8 cellular contexts compared by ENCODE assay signal in genomic region chr17:31094600-31095238, GRCh38. TPM values are rescaled to one million over a fixed set of nuclear protein-coding genes. Genes with fewer than 3 reads are reported as not detected.
DNase-seq lines count a peak whose midpoint lies in the region; ATAC-seq and TF ChIP-seq lines count a peak whose summit lies in the region.

A gene with protein sequence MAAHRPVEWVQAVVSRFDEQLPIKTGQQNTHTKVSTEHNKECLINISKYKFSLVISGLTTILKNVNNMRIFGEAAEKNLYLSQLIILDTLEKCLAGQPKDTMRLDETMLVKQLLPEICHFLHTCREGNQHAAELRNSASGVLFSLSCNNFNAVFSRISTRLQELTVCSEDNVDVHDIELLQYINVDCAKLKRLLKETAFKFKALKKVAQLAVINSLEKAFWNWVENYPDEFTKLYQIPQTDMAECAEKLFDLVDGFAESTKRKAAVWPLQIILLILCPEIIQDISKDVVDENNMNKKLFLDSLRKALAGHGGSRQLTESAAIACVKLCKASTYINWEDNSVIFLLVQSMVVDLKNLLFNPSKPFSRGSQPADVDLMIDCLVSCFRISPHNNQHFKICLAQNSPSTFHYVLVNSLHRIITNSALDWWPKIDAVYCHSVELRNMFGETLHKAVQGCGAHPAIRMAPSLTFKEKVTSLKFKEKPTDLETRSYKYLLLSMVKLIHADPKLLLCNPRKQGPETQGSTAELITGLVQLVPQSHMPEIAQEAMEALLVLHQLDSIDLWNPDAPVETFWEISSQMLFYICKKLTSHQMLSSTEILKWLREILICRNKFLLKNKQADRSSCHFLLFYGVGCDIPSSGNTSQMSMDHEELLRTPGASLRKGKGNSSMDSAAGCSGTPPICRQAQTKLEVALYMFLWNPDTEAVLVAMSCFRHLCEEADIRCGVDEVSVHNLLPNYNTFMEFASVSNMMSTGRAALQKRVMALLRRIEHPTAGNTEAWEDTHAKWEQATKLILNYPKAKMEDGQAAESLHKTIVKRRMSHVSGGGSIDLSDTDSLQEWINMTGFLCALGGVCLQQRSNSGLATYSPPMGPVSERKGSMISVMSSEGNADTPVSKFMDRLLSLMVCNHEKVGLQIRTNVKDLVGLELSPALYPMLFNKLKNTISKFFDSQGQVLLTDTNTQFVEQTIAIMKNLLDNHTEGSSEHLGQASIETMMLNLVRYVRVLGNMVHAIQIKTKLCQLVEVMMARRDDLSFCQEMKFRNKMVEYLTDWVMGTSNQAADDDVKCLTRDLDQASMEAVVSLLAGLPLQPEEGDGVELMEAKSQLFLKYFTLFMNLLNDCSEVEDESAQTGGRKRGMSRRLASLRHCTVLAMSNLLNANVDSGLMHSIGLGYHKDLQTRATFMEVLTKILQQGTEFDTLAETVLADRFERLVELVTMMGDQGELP (N-terminal part only) (plus strand): TSS chr17:31094977. CDS start chr17:31095310, 333 bp downstream.

- peak within 1 kb of the TSS; percentile 96 for H3K4me3 ChIP-seq in DOHH2 (ENCODE audit: low read length)
- H3K4me3 ChIP-seq in GM23338 = peak within 1 kb of the TSS; percentile 62
- H3K4me3 ChIP-seq in Loucy (ENCODE audit: low read length, poor library complexity, severe bottlenecking) = peak within 1 kb of the TSS; percentile 87
- H3K4me3 ChIP-seq in RWPE2 (ENCODE audit: severe bottlenecking) = peak within 1 kb of the TSS; percentile 71
- H3K4me3 ChIP-seq in fibroblast of mammary gland (ENCODE audit: control insufficient read depth, low read depth, low read length) = peak within 1 kb of the TSS; percentile 85

- H3K4me1 ChIP-seq in DOHH2 (ENCODE audit: control insufficient read depth, low read length) (peaks cover 27% of the 10 kb centered on the region), GM23338 (ENCODE audit: insufficient read depth) (peaks cover 14% of the 10 kb centered on the region), Loucy (ENCODE audit: insufficient read depth, low read length, poor library complexity, severe bottlenecking) (peaks cover 23% of the 10 kb centered on the region), RWPE2 (ENCODE audit: insufficient read depth, poor library complexity, severe bottlenecking) (peaks cover 6% of the 10 kb centered on the region)

- H3K4me2 ChIP-seq in DOHH2 (ENCODE audit: low read length) = peak within 1 kb of the TSS; percentile 98
- peak within 1 kb of the TSS; percentile 81 for H3K4me2 ChIP-seq in GM23338
- H3K4me2 ChIP-seq in Loucy (ENCODE audit: low read depth, low read length, poor library complexity, severe bottlenecking) = peak within 1 kb of the TSS; percentile 88

- peak within 1 kb of the TSS; percentile 91 for H3K27ac Mint-ChIP-seq in GM23338
- peak within 1 kb of the TSS; percentile 87 for H3K27ac Mint-ChIP-seq in activated T-helper 2 cell treated with anti-CD3 and anti-CD28 coated beads, Interferon-gamma antibody, Interleukin-2, Interleukin-4, amounts not matched to agents 10 μg/mL and 5 μg/mL and 100 μg/mL, durations not matched to agents 14 hours and 24 hours and 36 hours
- H3K27ac Mint-ChIP-seq in natural killer cell = peak within 1 kb of the TSS; percentile 90 to 98

- peaks cover 9% of the 10 kb centered on the region for H3K4me1 Mint-ChIP-seq in GM23338
- peaks cover 13% of the 10 kb centered on the region for H3K4me1 Mint-ChIP-seq in activated T-helper 2 cell treated with anti-CD3 and anti-CD28 coated beads, Interferon-gamma antibody, Interleukin-2, Interleukin-4, amounts not matched to agents 10 μg/mL and 5 μg/mL and 100 μg/mL, durations not matched to agents 14 hours and 24 hours and 36 hours (ENCODE audit: low read depth)
- H3K4me1 Mint-ChIP-seq in natural killer cell = peaks cover 12 to 13% of the 10 kb centered on the region in 2 donors

- H3K36me3 ChIP-seq in DOHH2 (ENCODE audit: control insufficient read depth, low read length) (peaks cover 11% of the 10 kb centered on the region), GM23338 (ENCODE audit: insufficient read depth) (no peaks in the 10 kb centered on the region; the same call in 1 of the 2 replicates), Loucy (ENCODE audit: insufficient read depth, low read length) (no peaks in the 10 kb centered on the region), RWPE2 (ENCODE audit: low read depth) (no peaks in the 10 kb centered on the region; the same call in 1 of the 2 replicates)

- H3K9me3 Mint-ChIP-seq in GM23338 (no peaks in the 10 kb centered on the region), natural killer cell (no peaks in the 10 kb centered on the region)
- no peaks in the 10 kb centered on the region for H3K9me3 Mint-ChIP-seq in activated T-helper 2 cell treated with anti-CD3 and anti-CD28 coated beads, Interferon-gamma antibody, Interleukin-2, Interleukin-4, amounts not matched to agents 10 μg/mL and 5 μg/mL and 100 μg/mL, durations not matched to agents 14 hours and 24 hours and 36 hours

- H3K9ac ChIP-seq in Loucy (ENCODE audit: low read depth, low read length, poor library complexity, severe bottlenecking) = peak within 1 kb of the TSS; percentile 89

- H3K27me3 ChIP-seq in DOHH2 (ENCODE audit: control insufficient read depth, low read length) (no peaks in the 10 kb centered on the region), GM23338 (ENCODE audit: insufficient read depth) (no peaks in the 10 kb centered on the region), Loucy (ENCODE audit: insufficient read depth, low read length, poor library complexity, severe bottlenecking) (no peaks in the 10 kb centered on the region), RWPE2 (ENCODE audit: insufficient read depth, poor library complexity, severe bottlenecking) (no peaks in the 10 kb centered on the region)

- intact Hi-C loops in activated T-helper 2 cell treated with anti-CD3 and anti-CD28 coated beads, Interferon-gamma antibody, Interleukin-2, Interleukin-4, amounts not matched to agents 10 μg/mL and 5 μg/mL and 100 μg/mL, durations not matched to agents 14 hours and 24 hours and 36 hours (cut with micrococcal nuclease) = loop anchor here (10.0 kb wide), 1 partner anchor 230 kb away; the partner anchor contains the start of gene EVI2A
- intact Hi-C loops in natural killer cell (cut with micrococcal nuclease) = no loop called here

- H3K9me3 ChIP-seq in DOHH2 (ENCODE audit: control insufficient read depth, insufficient read depth, low read length) (no peaks in the 10 kb centered on the region), Loucy (ENCODE audit: insufficient read depth, low read depth, low read length) (no peaks in the 10 kb centered on the region), RWPE2 (ENCODE audit: severe bottlenecking) (no peaks in the 10 kb centered on the region)

- H3K9me2 ChIP-seq in DOHH2 (replicated peaks; ENCODE audit: control insufficient read depth, low read length) (no peaks in the 10 kb centered on the region), GM23338 (ENCODE audit: insufficient read depth) (no peaks in the 10 kb centered on the region), Loucy (replicated peaks; ENCODE audit: low read depth, low read length) (no peaks in the 10 kb centered on the region)

- H2AFZ ChIP-seq in GM23338 (peak within 1 kb of the TSS; percentile 80; the same call in 1 of the 2 replicates), Loucy (ENCODE audit: low read length) (peak within 1 kb of the TSS; percentile 99)

- DNase-seq in GM23338 (ENCODE audit: low spot score) (peak; percentile 98), RWPE2 (ENCODE audit: low spot score) (peak; percentile 96), fibroblast of mammary gland (ENCODE audit: low read depth) (peak; percentile 92), natural killer cell (peak; percentile 85)
- peak; percentile 83 for DNase-seq in activated T-helper 2 cell treated with anti-CD3 and anti-CD28 coated beads, Interferon-gamma antibody, Interleukin-2, Interleukin-4, amounts not matched to agents 10 μg/mL and 5 μg/mL and 100 μg/mL, durations not matched to agents 14 hours and 24 hours and 36 hours (ENCODE audit: low spot score)
- DNase-seq in stimulated activated naive CD4-positive, alpha-beta T cell (lab: John Stamatoyannopoulos, UW) = peak; percentile 40 to 84 (median 70)

- peaks cover 6% of the 10 kb centered on the region; the same call in 1 of the 2 replicates for H4K20me1 ChIP-seq in DOHH2 (ENCODE audit: control insufficient read depth, insufficient read depth, low read depth, low read length)
- H4K20me1 ChIP-seq in GM23338 (replicated peaks; ENCODE audit: insufficient read depth) = no peaks in the 10 kb centered on the region
- peaks cover under 1% of the 10 kb centered on the region for H4K20me1 ChIP-seq in Loucy (ENCODE audit: insufficient read depth, low read length, poor library complexity, severe bottlenecking)

- H3K27ac ChIP-seq in DOHH2 (ENCODE audit: low read depth, low read length) (peak within 1 kb of the TSS; percentile 60), GM23338 (ENCODE audit: low read depth) (peak within 1 kb of the TSS; percentile 87), RWPE2 (ENCODE audit: poor library complexity, severe bottlenecking) (peak within 1 kb of the TSS; percentile 93)

- ATAC-seq in GM23338 (peak; percentile 87), RWPE2 (ENCODE audit: low read depth) (peak; percentile 87), natural killer cell (peak; percentile 82 to 89 (median 86))

- H3K36me3 Mint-ChIP-seq in GM23338 (ENCODE audit: low read depth) (peaks cover 7% of the 10 kb centered on the region; the same call in 1 of the 3 replicates), natural killer cell (no peaks in the 10 kb centered on the region)
- no peaks in the 10 kb centered on the region for H3K36me3 Mint-ChIP-seq in activated T-helper 2 cell treated with anti-CD3 and anti-CD28 coated beads, Interferon-gamma antibody, Interleukin-2, Interleukin-4, amounts not matched to agents 10 μg/mL and 5 μg/mL and 100 μg/mL, durations not matched to agents 14 hours and 24 hours and 36 hours (ENCODE audit: low read depth)

- no peak for TF ChIP-seq CTCF in DOHH2 (IDR thresholded peaks at IDR 0.05; ENCODE audit: low read depth, low read length, poor library complexity, severe bottlenecking)
- TF ChIP-seq CTCF in GM23338 (conservative IDR thresholded peaks at IDR 0.05; ENCODE audit: low read depth in 2 of 2) = no peak
- TF ChIP-seq CTCF in Loucy (conservative IDR thresholded peaks at IDR 0.05; ENCODE audit: low read length) = no peak
- no peak for TF ChIP-seq CTCF in RWPE2 (IDR thresholded peaks at IDR 0.05; ENCODE audit: poor library complexity, severe bottlenecking)
- no peak for TF ChIP-seq CTCF in fibroblast of mammary gland (conservative IDR thresholded peaks at IDR 0.05; ENCODE audit: control insufficient read depth, insufficient read depth, low read depth, low read length)
- TF ChIP-seq CTCF in natural killer cell (IDR thresholded peaks at IDR 0.05) = no peak

- peak within 1 kb of the TSS; percentile 87 for H3K4me3 Mint-ChIP-seq in GM23338
- peak within 1 kb of the TSS; percentile 94 for H3K4me3 Mint-ChIP-seq in activated T-helper 2 cell treated with anti-CD3 and anti-CD28 coated beads, Interferon-gamma antibody, Interleukin-2, Interleukin-4, amounts not matched to agents 10 μg/mL and 5 μg/mL and 100 μg/mL, durations not matched to agents 14 hours and 24 hours and 36 hours (ENCODE audit: low read depth)
- H3K4me3 Mint-ChIP-seq in natural killer cell = peak within 1 kb of the TSS; percentile 98

- H3F3A ChIP-seq in DOHH2 (ENCODE audit: control insufficient read depth, insufficient read depth) (no peaks in the 10 kb centered on the region; the same call in 1 of the 2 replicates), GM23338 (replicated peaks; ENCODE audit: low read depth) (no peaks in the 10 kb centered on the region; the same call in 1 of the 2 replicates), Loucy (ENCODE audit: low read depth) (no peaks in the 10 kb centered on the region)

- H3K27me3 Mint-ChIP-seq in GM23338 (ENCODE audit: insufficient read depth, low read depth, poor library complexity) (peaks cover 17% of the 10 kb centered on the region), natural killer cell (ENCODE audit: low read depth in 2 of 2) (no peaks in the 10 kb centered on the region)
- no peaks in the 10 kb centered on the region for H3K27me3 Mint-ChIP-seq in activated T-helper 2 cell treated with anti-CD3 and anti-CD28 coated beads, Interferon-gamma antibody, Interleukin-2, Interleukin-4, amounts not matched to agents 10 μg/mL and 5 μg/mL and 100 μg/mL, durations not matched to agents 14 hours and 24 hours and 36 hours (ENCODE audit: low read depth)

- H3K79me2 ChIP-seq in DOHH2 (ENCODE audit: control insufficient read depth, low read length) (peaks cover 49% of the 10 kb centered on the region), GM23338 (replicated peaks; ENCODE audit: insufficient read depth) (peaks cover 36% of the 10 kb centered on the region), Loucy (ENCODE audit: insufficient read depth, low read length) (peaks cover 47% of the 10 kb centered on the region)

RNA-seq across cellular contexts. Expression of the gene that starts here (rescaled TPM):
- 48.3 and 49.7 TPM in 2 replicates for total RNA-seq in GM23338 (2014; rRNA removed; shearing (Covaris generic))
- 11.9 and 16.3 TPM in 2 replicates for polyA plus RNA-seq in GM23338 (2016; fragmentation: Nextera tagmentation; extraction: Ambion mirVana)
- total RNA-seq in activated T-helper 2 cell treated with anti-CD3 and anti-CD28 coated beads, Interferon-gamma antibody, Interleukin-2, Interleukin-4, amounts not matched to agents 10 μg/mL and 5 μg/mL and 100 μg/mL, durations not matched to agents 14 hours and 24 hours and 36 hours = 32.4 and 36.8 TPM in 2 replicates
- 10 to 100 TPM; 30.3 to 40.7 (median 38.8) TPM for total RNA-seq in natural killer cell

Comparison
In these comparisons a context has a peak if more than half of its experiments do, and no peak if none do; other contexts are left out.
1. Peak in every context shown above with its lines: DNase-seq, ATAC-seq, H3K4me3 ChIP-seq and H3K27ac ChIP-seq.